Comparison of ENCODE assay signal across 16 cellular contexts in the genomic region with DNA sequence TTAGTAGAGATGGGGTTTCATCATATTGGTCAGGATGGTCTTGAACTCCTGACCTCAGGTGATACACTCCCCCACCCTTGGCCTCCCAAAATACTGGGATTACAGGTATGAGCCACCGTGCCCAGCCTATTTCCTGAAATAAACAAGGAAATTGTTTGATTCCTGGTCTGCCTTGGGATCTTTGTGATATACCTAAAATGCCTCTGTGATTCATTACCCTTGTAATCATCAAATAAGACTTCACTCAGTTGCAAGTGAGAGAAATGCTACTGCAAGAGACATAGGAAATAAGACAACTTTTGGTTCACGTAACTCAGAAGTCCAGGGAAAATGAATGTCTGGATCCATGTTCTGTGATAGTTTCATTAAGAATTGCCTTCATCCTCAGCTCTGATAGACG.
DNase-seq lines count a peak whose midpoint lies in the region; ATAC-seq, FAIRE-seq and TF ChIP-seq lines count a peak whose summit lies in the region.
"Had no signal": no experiment of that assay in that cellular context is flagged by ENCODE, and none has a peak within 500 bp of the region (broad histone marks: within the 10 kb centered on the region; RNA-seq: fewer than 3 reads in every experiment).

No MANE protein-coding gene starts in this region.

- no peak overlapping the region for H3K9ac ChIP-seq in HepG2 (ENCODE audit: insufficient read depth, low read depth, low read length)
- no peak overlapping the region for H3K9ac ChIP-seq in astrocyte (ENCODE audit: low read length)

- no peaks in the 10 kb centered on the region for H3K9me3 Mint-ChIP-seq in astrocyte (ENCODE audit: unreplicated experiment)
- H3K9me3 Mint-ChIP-seq: CD8-positive, alpha-beta T cell; H9 had no signal

- H3K36me3 Mint-ChIP-seq in astrocyte (ENCODE audit: low read depth, unreplicated experiment) = no peaks in the 10 kb centered on the region
- H3K36me3 Mint-ChIP-seq: CD14-positive monocyte; CD8-positive, alpha-beta T cell had no signal

- FAIRE-seq in HepG2 (lab: Jason Lieb, UNC) = no peak
- FAIRE-seq in astrocyte (lab: Jason Lieb, UNC) = peak; percentile 66
- FAIRE-seq: A549, GM12878, GM18507 had no signal

- H2AFZ ChIP-seq in HepG2 (ENCODE audit: low read length) (peak overlapping the region; percentile 32), astrocyte (ENCODE audit: low read depth, low read length) (no peak overlapping the region)

- TF ChIP-seq RAD21 in HepG2 (CRISPR knock-in tag; IDR thresholded peaks at IDR 0.05) = no peak

- TF ChIP-seq EP300 in HepG2 (IDR thresholded peaks at IDR 0.05; ENCODE audit: low read depth in 2 of 2, low read length in 2 of 2) (no peak), HepG2 (CRISPR knock-in tag; IDR thresholded peaks at IDR 0.05; ENCODE audit: borderline replicate concordance) (no peak)

- H3K36me3 ChIP-seq in HepG2 (replicated peaks in 1 of 2; ENCODE audit: control insufficient read depth in 1 of 2, insufficient read depth in 2 of 2, low read length in 2 of 2) (no peaks in the 10 kb centered on the region), right lobe of liver (no peaks in the 10 kb centered on the region), astrocyte (ENCODE audit: insufficient read depth, low read length) (no peaks in the 10 kb centered on the region)

- POLR2A ChIA-PET in HepG2 (lab: Yijun Ruan, JAX) = interaction anchor here (1.6 kb wide), 1 partner anchor 41 kb away, joined by 9 read pairs; no protein-coding TSS in a partner anchor

- H3K4me2 ChIP-seq in HepG2 (ENCODE audit: low read depth, low read length) (peak overlapping the region; percentile 25; the same call in 1 of the 2 replicates), astrocyte (ENCODE audit: low read length) (no peak overlapping the region)
- H3K4me2 ChIP-seq: A549 had no signal

- no peak overlapping the region for H3K4me3 Mint-ChIP-seq in astrocyte (ENCODE audit: unreplicated experiment)
- H3K4me3 Mint-ChIP-seq: CD14-positive monocyte; CD8-positive, alpha-beta T cell; H9 had no signal

- H3K27ac ChIP-seq in HepG2 (ENCODE audit: extremely low read length, insufficient read depth, low read length) (peak overlapping the region; percentile 24), right lobe of liver (no peak overlapping the region), astrocyte (ENCODE audit: low read depth, low read length) (no peak overlapping the region)
- H3K27ac ChIP-seq: A549 had no signal

- H3K27ac Mint-ChIP-seq in astrocyte (ENCODE audit: unreplicated experiment) = no peak overlapping the region
- H3K27ac Mint-ChIP-seq: CD14-positive monocyte; CD8-positive, alpha-beta T cell had no signal

- H3K9me3 ChIP-seq in HepG2 (ENCODE audit: low read length) (no peaks in the 10 kb centered on the region), right lobe of liver (no peaks in the 10 kb centered on the region), astrocyte (ENCODE audit: insufficient read depth, low read depth, low read length) (no peaks in the 10 kb centered on the region)
- H3K9me3 ChIP-seq: A549 had no signal

- no peaks in the 10 kb centered on the region for H3K79me2 ChIP-seq in HepG2 (ENCODE audit: insufficient read depth, low read length)
- H3K79me2 ChIP-seq in astrocyte (ENCODE audit: insufficient read depth, low read length) = no peaks in the 10 kb centered on the region

- H3K27me3 ChIP-seq in HepG2 (ENCODE audit: control insufficient read depth in 1 of 2, insufficient read depth in 2 of 2, low read length in 2 of 2) = no peaks in the 10 kb centered on the region
- no peaks in the 10 kb centered on the region for H3K27me3 ChIP-seq in right lobe of liver
- H3K27me3 ChIP-seq in astrocyte (ENCODE audit: insufficient read depth, low read length) = no peaks in the 10 kb centered on the region

- WGBS in HepG2 (ENCODE audit: low lambda C conversion rate) = 92% methylated on average over 3 of the region's 3 CpGs
- 83% methylated on average over 3 of the region's 3 CpGs for WGBS in right lobe of liver (ENCODE audit: insufficient coverage, low coverage, low lambda C conversion rate, missing lambda C conversion rate)

- intact Hi-C loops in HepG2 (cut with micrococcal nuclease; ENCODE audit: unreplicated experiment) = no loop called here
- intact Hi-C loops in right lobe of liver (cut with DNase I) = no loop called here

- no TSS peak for BruUV-seq in HepG2 (replicated peaks; lab: Mats Ljungman, UMichigan)

- H4K20me1 ChIP-seq in HepG2 (ENCODE audit: insufficient read depth, low read length) (no peaks in the 10 kb centered on the region), astrocyte (ENCODE audit: insufficient read depth, low read length) (no peaks in the 10 kb centered on the region)

- H3K4me3 ChIP-seq in HepG2 (replicated peaks in 1 of 3; ENCODE audit: insufficient read depth in 1 of 3, low read depth in 2 of 3, low read length in 3 of 3) (no peak overlapping the region), right lobe of liver (no peak overlapping the region), astrocyte (ENCODE audit: insufficient read depth, low read depth, low read length) (no peak overlapping the region)
- H3K4me3 ChIP-seq: A549, GM12878 had no signal

- DNase-seq in HepG2 (ENCODE audit: low spot score) (no peak), right lobe of liver (no peak), astrocyte (ENCODE audit: low read depth) (no peak), SK-N-DZ (ENCODE audit: low spot score) (no peak), 8988T (no peak), AG08395 (ENCODE audit: low spot score) (no peak)
- DNase-seq: CD8-positive, alpha-beta T cell; COR-L47; GOT3; H9 had no signal

- no peaks in the 10 kb centered on the region for H3K4me1 Mint-ChIP-seq in astrocyte (ENCODE audit: low read depth, unreplicated experiment)

- CTCF ChIA-PET in HepG2 (lab: Yijun Ruan, JAX; ENCODE audit: low intra/inter-chr PET ratio, low total read pairs) = no interaction called here

- ATAC-seq in HepG2 (no peak), right lobe of liver (no peak), esophagus mucosa (peak; percentile 57), GM18907 (IDR thresholded peaks at IDR 0.05; ENCODE audit: unreplicated experiment) (no peak)
- ATAC-seq: A549; CD8-positive, alpha-beta T cell had no signal

- TF ChIP-seq CTCF in HepG2 (CRISPR knock-in tag; IDR thresholded peaks at IDR 0.05) = no peak
- TF ChIP-seq CTCF in right lobe of liver (IDR thresholded peaks at IDR 0.05) = no peak
- no peak for TF ChIP-seq CTCF in astrocyte (IDR thresholded peaks at IDR 0.05; ENCODE audit: insufficient read depth, low read depth, low read length)

- no peaks in the 10 kb centered on the region for H3K27me3 Mint-ChIP-seq in astrocyte (ENCODE audit: low read depth, unreplicated experiment)

- peaks cover 65% of the 10 kb centered on the region for H3K4me1 ChIP-seq in HepG2 (ENCODE audit: insufficient read depth, low read length)
- H3K4me1 ChIP-seq in right lobe of liver = no peaks in the 10 kb centered on the region
- H3K4me1 ChIP-seq in astrocyte (ENCODE audit: insufficient read depth, low read length) = no peaks in the 10 kb centered on the region

- in situ Hi-C loops in HepG2 (cut with HindIII; ENCODE audit: extremely low pct_ligation_motif_present, low pct_unique_long_range_greater_than_20kb) = no loop called here

- TF ChIP-seq POLR2A in HepG2 (IDR thresholded peaks at IDR 0.05; ENCODE audit: insufficient read depth in 1 of 2, low read depth in 2 of 2, low read length in 2 of 2) (no peak), right lobe of liver (IDR thresholded peaks at IDR 0.05) (no peak)

TF ChIP-seq in HepG2, 621 proteins besides CTCF, POLR2A, EP300 and RAD21:
- TF ChIP-seq ZNF614 (CRISPR knock-in tag; IDR thresholded peaks at IDR 0.05; ENCODE audit: borderline replicate concordance) (no peak), ZNF772 (CRISPR knock-in tag; IDR thresholded peaks at IDR 0.05) (0 out of 2 replicates have a peak, but pooled peaks have one; percentile 9), ZNF580 (CRISPR knock-in tag; IDR thresholded peaks at IDR 0.05; ENCODE audit: borderline replicate concordance, low read depth) (no peak), ZNF333 (CRISPR knock-in tag; IDR thresholded peaks at IDR 0.05; ENCODE audit: borderline replicate concordance) (no peak), ATF4 (CRISPR knock-in tag; IDR thresholded peaks at IDR 0.05) (0 out of 4 replicates have a peak, but pooled peaks of 1 of the 2 experiments have one; percentile 15), TBX2 (CRISPR knock-in tag; IDR thresholded peaks at IDR 0.05; ENCODE audit: borderline replicate concordance) (no peak), CBX1 (IDR thresholded peaks at IDR 0.05; ENCODE audit: low read depth) (no peak)
TF ChIP-seq in HepG2: peak in this region for 2.
